Comparison of ENCODE assay signal across 11 cellular contexts in genomic region chr6:32151131-32151884, GRCh38. TPM values are rescaled to one million over a fixed set of nuclear protein-coding genes. Genes with fewer than 3 reads are reported as not detected.
DNase-seq lines count a peak whose midpoint lies in the region; ATAC-seq and TF ChIP-seq lines count a peak whose summit lies in the region.
"Had no signal": no experiment of that assay in that cellular context is flagged by ENCODE, and none has a peak within 500 bp of the region (broad histone marks: within the 10 kb centered on the region; RNA-seq: fewer than 3 reads in every experiment).

No MANE protein-coding gene starts in this region.

- no peak overlapping the region for H3K9ac ChIP-seq in skeletal muscle tissue (ENCODE audit: low read depth in 1 of 3, low read length in 3 of 3)

- H3K36me3 Mint-ChIP-seq in activated CD8-positive, alpha-beta T cell treated with anti-CD3 and anti-CD28 coated beads for 36 hours (ENCODE audit: low read depth) = peaks cover 6% of the 10 kb centered on the region

- peaks cover 23% of the 10 kb centered on the region for H3K27me3 Mint-ChIP-seq in activated CD8-positive, alpha-beta T cell treated with anti-CD3 and anti-CD28 coated beads for 36 hours

- H3K9me3 ChIP-seq in skeletal muscle tissue (ENCODE audit: control insufficient read depth in 3 of 3, low read length in 3 of 3) = no peaks in the 10 kb centered on the region
- H3K9me3 ChIP-seq: SJSA1 had no signal

- peak; percentile 76 for DNase-seq in H7
- DNase-seq in activated CD8-positive, alpha-beta T cell treated with anti-CD3 and anti-CD28 coated beads for 36 hours = peak; percentile 14
- peak; percentile 29 for DNase-seq in globus pallidus (ENCODE audit: low spot score)
- no peak for DNase-seq in COLO829 (ENCODE audit: low spot score)
- no peak for DNase-seq in AG20443 (ENCODE audit: low spot score)
- DNase-seq in A172 (ENCODE audit: low spot score) = no peak
- DNase-seq in activated gamma-delta T cell treated with Interleukin-2 at 50 U/mL for 16 hours = no peak
- DNase-seq: KG1 had no signal

- H3K36me3 ChIP-seq in H7 (replicated peaks; ENCODE audit: control insufficient read depth, insufficient read depth, low read length) (peaks cover 3% of the 10 kb centered on the region), skeletal muscle tissue (ENCODE audit: control insufficient read depth in 3 of 3, insufficient read depth in 3 of 3, low read length in 3 of 3) (peaks cover 2 to 5% (median 4%) of the 10 kb centered on the region in 3 donors)

- CTCF ChIA-PET in activated CD8-positive, alpha-beta T cell treated with anti-CD3 and anti-CD28 coated beads for 36 hours (lab: Charles Lee) = interaction anchor here (1.0 to 2.9 kb wide), 4 partner anchors 22 to 103 kb away, joined by 4 to 8 read pairs (median 6); partner anchors contain the start of genes ATF6B and FKBPL

- H3K4me1 Mint-ChIP-seq in activated CD8-positive, alpha-beta T cell treated with anti-CD3 and anti-CD28 coated beads for 36 hours (ENCODE audit: low read depth) = peaks cover 55% of the 10 kb centered on the region

- POLR2A ChIA-PET in activated CD8-positive, alpha-beta T cell treated with anti-CD3 and anti-CD28 coated beads for 36 hours (lab: Charles Lee) = interaction anchor here (1.0 kb wide), 1 partner anchor 15 kb away, joined by 3 read pairs; no protein-coding TSS in a partner anchor

- H3K4me3 Mint-ChIP-seq in activated CD8-positive, alpha-beta T cell treated with anti-CD3 and anti-CD28 coated beads for 36 hours = peak overlapping the region; percentile 56

- peaks cover 28 to 35% (median 29%) of the 10 kb centered on the region in 3 donors for H3K4me1 ChIP-seq in skeletal muscle tissue (ENCODE audit: control insufficient read depth in 3 of 3, insufficient read depth in 3 of 3, low read length in 3 of 3)

- no peak overlapping the region for H3K27ac ChIP-seq in skeletal muscle tissue (ENCODE audit: low read depth, low read length)
- H3K27ac ChIP-seq: SJSA1 had no signal

- intact Hi-C loops in activated CD8-positive, alpha-beta T cell treated with anti-CD3 and anti-CD28 coated beads for 36 hours (cut with micrococcal nuclease) = no loop called here

- no peak overlapping the region for H3K27ac Mint-ChIP-seq in activated CD8-positive, alpha-beta T cell treated with anti-CD3 and anti-CD28 coated beads for 36 hours

- H3K27me3 ChIP-seq in H7 (ENCODE audit: control insufficient read depth, insufficient read depth, low read length) (peaks cover 48% of the 10 kb centered on the region), skeletal muscle tissue (ENCODE audit: control insufficient read depth in 3 of 3, insufficient read depth in 3 of 3, low read length in 3 of 3) (peaks cover 17 to 34% (median 25%) of the 10 kb centered on the region in 3 donors)

- ATAC-seq in activated CD8-positive, alpha-beta T cell treated with anti-CD3 and anti-CD28 coated beads for 36 hours = no peak
- ATAC-seq: HCT116 had no signal

- H3K4me3 ChIP-seq in H7 (ENCODE audit: insufficient read depth, low read depth, low read length) = peak overlapping the region; percentile 80; the same call in 1 of the 2 replicates
- H3K4me3 ChIP-seq in skeletal muscle tissue (ENCODE audit: low read length in 3 of 3) = peak overlapping the region in 2 of 3 donors; percentile 17 to 26
- H3K4me3 ChIP-seq: SJSA1 had no signal

- TF ChIP-seq CTCF in activated CD8-positive, alpha-beta T cell treated with anti-CD3 and anti-CD28 coated beads for 36 hours (IDR thresholded peaks at IDR 0.05) = no peak

- H3K9me3 Mint-ChIP-seq in activated CD8-positive, alpha-beta T cell treated with anti-CD3 and anti-CD28 coated beads for 36 hours = no peaks in the 10 kb centered on the region

RNA-seq across cellular contexts. Expression of gene PRRT1, which starts 0.4 kb away (rescaled TPM):
- total RNA-seq in H7 (2014; rRNA removed; shearing (Covaris generic)) = 0.14 TPM in 1 of 2 replicates, not detected in the other
- 1 to 10 TPM; 1.1 to 1.6 TPM for total RNA-seq in activated CD8-positive, alpha-beta T cell treated with anti-CD3 and anti-CD28 coated beads for 36 hours
- total RNA-seq in skeletal muscle tissue = not detected
- not detected in 2 replicates for total RNA-seq in A172 (2014; rRNA removed; shearing (Covaris generic))
- total RNA-seq: SJSA1 had no signal

RNA-seq across cellular contexts. Expression of gene PPT2, which starts 2.6 kb away (rescaled TPM):
- total RNA-seq in H7 (2014; rRNA removed; shearing (Covaris generic)) = 24.7 and 25.5 TPM in 2 replicates
- total RNA-seq in activated CD8-positive, alpha-beta T cell treated with anti-CD3 and anti-CD28 coated beads for 36 hours = 10 to 100 TPM; 14.4 to 21.7 TPM
- 31.3 TPM for total RNA-seq in skeletal muscle tissue
- total RNA-seq in A172 (2014; rRNA removed; shearing (Covaris generic)) = 4.7 and 7.7 TPM in 2 replicates

RNA-seq across cellular contexts. Expression of gene EGFL8, which starts 13.1 kb away (rescaled TPM):
- 4.3 and 5.9 TPM in 2 replicates for total RNA-seq in H7 (2014; rRNA removed; shearing (Covaris generic))
- total RNA-seq in activated CD8-positive, alpha-beta T cell treated with anti-CD3 and anti-CD28 coated beads for 36 hours = 10 to 100 TPM; 13.3 to 14.0 TPM
- 14.6 TPM for total RNA-seq in skeletal muscle tissue
- 1.9 and 4.9 TPM in 2 replicates for total RNA-seq in A172 (2014; rRNA removed; shearing (Covaris generic))

RNA-seq across cellular contexts. Expression of gene FKBPL, which starts 21.2 kb away (rescaled TPM):
- 12.5 and 12.8 TPM in 2 replicates for total RNA-seq in H7 (2014; rRNA removed; shearing (Covaris generic))
- 1 to 10 TPM; 5.3 to 5.8 TPM for total RNA-seq in activated CD8-positive, alpha-beta T cell treated with anti-CD3 and anti-CD28 coated beads for 36 hours
- total RNA-seq in skeletal muscle tissue = 5.7 TPM
- total RNA-seq in A172 (2014; rRNA removed; shearing (Covaris generic)) = 4.8 and 8.8 TPM in 2 replicates

RNA-seq across cellular contexts. Expression of gene ATF6B, which starts 23.3 kb away (rescaled TPM):
- 25.1 and 26.2 TPM in 2 replicates for total RNA-seq in H7 (2014; rRNA removed; shearing (Covaris generic))
- total RNA-seq in activated CD8-positive, alpha-beta T cell treated with anti-CD3 and anti-CD28 coated beads for 36 hours = 10 to 100 TPM; 54.1 to 55.2 TPM
- 14.1 TPM for total RNA-seq in skeletal muscle tissue
- total RNA-seq in A172 (2014; rRNA removed; shearing (Covaris generic)) = 19.9 and 22.2 TPM in 2 replicates

Comparison
In these comparisons a context has a peak if more than half of its experiments do, and no peak if none do; other contexts are left out.
1. DNase-seq: peak in H7 (single experiment), activated CD8-positive, alpha-beta T cell treated with anti-CD3 and anti-CD28 coated beads for 36 hours (single experiment) and globus pallidus (single experiment); none in COLO829 (single experiment), AG20443 (single experiment), A172 (single experiment) and activated gamma-delta T cell treated with Interleukin-2 at 50 U/mL for 16 hours (single experiment).